Comparison of ENCODE assay signal across 8 cellular contexts in the genomic region with DNA sequence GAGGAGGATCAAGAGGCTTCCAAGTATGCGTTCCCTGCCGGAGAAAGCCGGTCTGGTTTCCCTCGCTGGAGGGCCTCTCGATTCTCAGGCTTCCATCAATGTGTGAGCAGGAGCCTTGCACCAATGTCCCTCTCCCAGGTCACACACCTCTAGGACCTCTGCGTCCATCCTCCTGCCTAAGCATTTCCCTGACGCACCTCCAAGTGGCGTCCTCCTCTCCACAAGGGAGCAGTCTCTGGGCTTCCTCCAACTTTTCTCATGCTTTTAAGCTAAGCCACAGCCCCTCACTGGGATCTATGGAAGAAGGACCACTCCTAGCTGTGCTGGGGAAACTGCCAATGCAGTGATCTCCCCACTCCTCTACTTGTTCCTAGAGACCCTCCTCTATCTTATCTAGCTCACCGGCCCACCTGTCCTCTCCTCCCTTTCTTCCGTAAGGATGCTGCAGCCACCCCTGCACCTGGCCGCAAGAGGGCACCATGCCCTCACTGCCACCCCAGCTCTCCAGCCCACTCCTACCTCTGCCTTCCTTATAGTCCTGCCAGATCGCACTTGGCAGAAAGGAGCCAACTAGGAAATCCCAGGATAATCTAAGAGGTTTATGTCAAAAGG.
DNase-seq lines count a peak whose midpoint lies in the region; ATAC-seq, FAIRE-seq and TF ChIP-seq lines count a peak whose summit lies in the region.

No MANE protein-coding gene starts in this region.

- no peaks in the 10 kb centered on the region for H3K36me3 Mint-ChIP-seq in activated naive CD4-positive, alpha-beta T cell treated with anti-CD3 and anti-CD28 coated beads, Interleukin-2, amount 10 ng/mL, durations not matched to agents 7 days and 5 days

- FAIRE-seq in kidney (lab: Jason Lieb, UNC): no peak

- peak; percentile 74 for TF ChIP-seq CTCF in kidney (IDR thresholded peaks at IDR 0.05; ENCODE audit: borderline replicate concordance, extremely low read depth, insufficient read depth)

- H3K9ac ChIP-seq in kidney (ENCODE audit: low read length in 2 of 2): no peak overlapping the region

- H3K9me3 ChIP-seq in kidney (ENCODE audit: control insufficient read depth in 1 of 2, low read length in 2 of 2): no peaks in the 10 kb centered on the region

- no peak overlapping the region for H3K27ac Mint-ChIP-seq in activated naive CD4-positive, alpha-beta T cell treated with anti-CD3 and anti-CD28 coated beads, Interleukin-2, amount 10 ng/mL, durations not matched to agents 7 days and 5 days

- H3K9me3 Mint-ChIP-seq in activated naive CD4-positive, alpha-beta T cell treated with anti-CD3 and anti-CD28 coated beads, Interleukin-2, amount 10 ng/mL, durations not matched to agents 7 days and 5 days: no peaks in the 10 kb centered on the region

- DNase-seq in NCI-H1436 (lab: John Stamatoyannopoulos, UW): peak; percentile 66
- DNase-seq in NCI-H1436 treated with DMSO at 0.1 percent for 48 hours (lab: John Stamatoyannopoulos, UW): no peak
- DNase-seq in NCI-H345 (lab: John Stamatoyannopoulos, UW): peak; percentile 77
- DNase-seq in activated naive CD4-positive, alpha-beta T cell treated with anti-CD3 and anti-CD28 coated beads, Interleukin-2, amount 10 ng/mL, durations not matched to agents 7 days and 5 days: peak; percentile 67
- DNase-seq in kidney: no peak
- DNase-seq in stimulated activated naive CD4-positive, alpha-beta T cell treated with Interleukin-2 at 50 U/mL for 16 hours (lab: John Stamatoyannopoulos, UW): peak; percentile 1

- CTCF ChIA-PET in activated naive CD4-positive, alpha-beta T cell treated with anti-CD3 and anti-CD28 coated beads, Interleukin-2, amount 10 ng/mL, durations not matched to agents 7 days and 5 days (lab: Charles Lee): interaction anchor here (0.8 to 2.1 kb wide), 10 partner anchors 10 to 699 kb away, joined by 3 to 9 read pairs (median 3); no protein-coding TSS in a partner anchor

- H3K4me3 ChIP-seq in kidney (ENCODE audit: low read length in 2 of 2): no peak overlapping the region

- no peak overlapping the region for H3K27ac ChIP-seq in kidney (ENCODE audit: low read depth in 2 of 2, low read length in 2 of 2)

- peaks cover 57% of the 10 kb centered on the region for H3K27me3 Mint-ChIP-seq in activated naive CD4-positive, alpha-beta T cell treated with anti-CD3 and anti-CD28 coated beads, Interleukin-2, amount 10 ng/mL, durations not matched to agents 7 days and 5 days

- H3K4me1 ChIP-seq in kidney (ENCODE audit: control insufficient read depth in 1 of 2, insufficient read depth in 1 of 2, low read depth in 1 of 2, low read length in 2 of 2): no peaks in the 10 kb centered on the region

- no peak overlapping the region for H3K4me3 Mint-ChIP-seq in activated naive CD4-positive, alpha-beta T cell treated with anti-CD3 and anti-CD28 coated beads, Interleukin-2, amount 10 ng/mL, durations not matched to agents 7 days and 5 days

- ATAC-seq in GM19023 (IDR thresholded peaks at IDR 0.05; ENCODE audit: unreplicated experiment): no peak
- ATAC-seq in HG03280 (IDR thresholded peaks at IDR 0.05; ENCODE audit: unreplicated experiment): no peak

- H3K4me1 Mint-ChIP-seq in activated naive CD4-positive, alpha-beta T cell treated with anti-CD3 and anti-CD28 coated beads, Interleukin-2, amount 10 ng/mL, durations not matched to agents 7 days and 5 days: peaks cover 26% of the 10 kb centered on the region

- intact Hi-C loops in kidney (cut with DNase I): no loop called here

- no peaks in the 10 kb centered on the region for H3K36me3 ChIP-seq in kidney (ENCODE audit: control insufficient read depth in 1 of 2, insufficient read depth in 2 of 2, low read length in 2 of 2)

Comparison
In these comparisons a context has a peak if more than half of its experiments do, and no peak if none do; other contexts are left out.
1. DNase-seq: peak in NCI-H1436 (single experiment), NCI-H345 (single experiment), activated naive CD4-positive, alpha-beta T cell treated with anti-CD3 and anti-CD28 coated beads, Interleukin-2, amount 10 ng/mL, durations not matched to agents 7 days and 5 days (single experiment) and stimulated activated naive CD4-positive, alpha-beta T cell treated with Interleukin-2 at 50 U/mL for 16 hours (single experiment); none in NCI-H1436 treated with DMSO at 0.1 percent for 48 hours (single experiment) and kidney (single experiment).